ENCODE assay signal across 12 cellular contexts in genomic region chr10:103449208-103450144, GRCh38. TPM values are rescaled to one million over a fixed set of nuclear protein-coding genes. Genes with fewer than 3 reads are reported as not detected.
DNase-seq lines count a peak whose midpoint lies in the region; ATAC-seq and TF ChIP-seq lines count a peak whose summit lies in the region.
"Had no signal": no experiment of that assay in that cellular context is flagged by ENCODE, and none has a peak within 500 bp of the region (broad histone marks: within the 10 kb centered on the region; RNA-seq: fewer than 3 reads in every experiment).

No MANE protein-coding gene starts in this region.

- H2BK5ac ChIP-seq in mesenchymal stem cell (ENCODE audit: low read depth, low read length, poor library complexity, severe bottlenecking) = no peak overlapping the region

- no peak for ATAC-seq in activated T-cell treated with anti-CD3 and anti-CD28 coated beads, Interleukin-2, amount 50 U/mL, for 4 hours
- ATAC-seq: Panc1 had no signal

- peaks cover 38 to 43% of the 10 kb centered on the region in 2 donors for H3K36me3 ChIP-seq in ascending aorta
- peaks cover 46 to 51% of the 10 kb centered on the region in 2 experiments for H3K36me3 ChIP-seq in mesenchymal stem cell (ENCODE audit: control insufficient read depth in 1 of 2, insufficient read depth in 2 of 2, low read depth in 1 of 2, low read length in 2 of 2)
- peaks cover 23 to 25% of the 10 kb centered on the region in 2 donors for H3K36me3 ChIP-seq in thyroid gland
- H3K36me3 ChIP-seq in Karpas-422 (ENCODE audit: insufficient read depth, low read length) = peaks cover 13% of the 10 kb centered on the region

- H2BK15ac ChIP-seq in mesenchymal stem cell (ENCODE audit: low read depth, poor library complexity, severe bottlenecking) = peak overlapping the region; percentile 54

- no peaks in the 10 kb centered on the region for H3K9me3 Mint-ChIP-seq in activated T-cell treated with anti-CD3 and anti-CD28 coated beads, Interleukin-2, amount 50 U/mL, for 4 hours

- no peaks in the 10 kb centered on the region for H3K27me3 ChIP-seq in ascending aorta
- no peaks in the 10 kb centered on the region for H3K27me3 ChIP-seq in mesenchymal stem cell (ENCODE audit: control insufficient read depth in 1 of 2, insufficient read depth in 1 of 2, low read length in 2 of 2)
- H3K27me3 ChIP-seq in thyroid gland = no peaks in the 10 kb centered on the region
- H3K27me3 ChIP-seq in Karpas-422 (ENCODE audit: low read length) = no peaks in the 10 kb centered on the region

- no peak overlapping the region for H4K8ac ChIP-seq in mesenchymal stem cell (ENCODE audit: low read length)

- no peaks in the 10 kb centered on the region for H3K9me3 ChIP-seq in ascending aorta
- no peaks in the 10 kb centered on the region for H3K9me3 ChIP-seq in mesenchymal stem cell (ENCODE audit: control insufficient read depth, low read length)
- no peaks in the 10 kb centered on the region for H3K9me3 ChIP-seq in thyroid gland
- no peaks in the 10 kb centered on the region for H3K9me3 ChIP-seq in Karpas-422 (ENCODE audit: low read length)
- H3K9me3 ChIP-seq: neutrophil had no signal

- no peak overlapping the region for H2AK5ac ChIP-seq in mesenchymal stem cell (ENCODE audit: low read length, severe bottlenecking)

- peak overlapping the region; percentile 44 for H3K4me3 Mint-ChIP-seq in activated T-cell treated with anti-CD3 and anti-CD28 coated beads, Interleukin-2, amount 50 U/mL, for 4 hours

- H3K18ac ChIP-seq in mesenchymal stem cell (ENCODE audit: low read depth in 1 of 2, low read length in 2 of 2) = peak overlapping the region in 1 of 2 experiments; percentile 30

- no peak for TF ChIP-seq POLR2A in thyroid gland (IDR thresholded peaks at IDR 0.05)

- H3K4me2 ChIP-seq in mesenchymal stem cell (ENCODE audit: low read length, poor library complexity, severe bottlenecking) = no peak overlapping the region
- no peak overlapping the region for H3K4me2 ChIP-seq in Karpas-422 (ENCODE audit: low read depth, low read length, poor library complexity, severe bottlenecking)

- TF ChIP-seq CTCF in ascending aorta (IDR thresholded peaks at IDR 0.05) = no peak
- no peak for TF ChIP-seq CTCF in thyroid gland (IDR thresholded peaks at IDR 0.05)

- peaks cover 21% of the 10 kb centered on the region for H3K36me3 Mint-ChIP-seq in activated T-cell treated with anti-CD3 and anti-CD28 coated beads, Interleukin-2, amount 50 U/mL, for 4 hours (ENCODE audit: insufficient read depth)

- WGBS in mesenchymal stem cell = 94% methylated on average over 34 of the region's 34 CpGs
- 81 to 85% methylated on average over 28 to 34 of the region's 34 CpGs for WGBS in thyroid gland, 2 donors

- H2AFZ ChIP-seq in mesenchymal stem cell (ENCODE audit: low read depth, low read length) = no peak overlapping the region
- H2AFZ ChIP-seq in Karpas-422 (ENCODE audit: low read length) = no peak overlapping the region

- H3K4me3 ChIP-seq in ascending aorta (peak overlapping the region; percentile 75 to 76), mesenchymal stem cell (ENCODE audit: insufficient read depth in 1 of 2, low read depth in 1 of 2, low read length in 2 of 2) (peak overlapping the region; percentile 14 to 98), thyroid gland (replicated peaks in 1 of 3) (no peak overlapping the region), Karpas-422 (ENCODE audit: low read length) (no peak overlapping the region)

- H3K4me1 ChIP-seq in ascending aorta = peaks cover 42 to 58% of the 10 kb centered on the region in 2 donors
- peaks cover 16% of the 10 kb centered on the region for H3K4me1 ChIP-seq in mesenchymal stem cell (ENCODE audit: control insufficient read depth, insufficient read depth, low read depth, low read length)
- peaks cover 10 to 40% of the 10 kb centered on the region in 2 donors for H3K4me1 ChIP-seq in thyroid gland
- H3K4me1 ChIP-seq in Karpas-422 (ENCODE audit: low read length) = no peaks in the 10 kb centered on the region

- no peaks in the 10 kb centered on the region for H4K20me1 ChIP-seq in Karpas-422 (ENCODE audit: insufficient read depth, low read depth, low read length)

- H2BK12ac ChIP-seq in mesenchymal stem cell (ENCODE audit: low read length in 2 of 2) = no peak overlapping the region

- H3K79me1 ChIP-seq in mesenchymal stem cell (replicated peaks; ENCODE audit: low read length, poor library complexity, severe bottlenecking) = peaks cover 8% of the 10 kb centered on the region

- H3K27me3 Mint-ChIP-seq in activated T-cell treated with anti-CD3 and anti-CD28 coated beads, Interleukin-2, amount 50 U/mL, for 4 hours (ENCODE audit: low read depth) = no peaks in the 10 kb centered on the region

- H3K4ac ChIP-seq in mesenchymal stem cell (ENCODE audit: low read depth in 1 of 2, low read length in 2 of 2) = no peak overlapping the region

- no peak overlapping the region for H3K23ac ChIP-seq in mesenchymal stem cell (ENCODE audit: low read length in 2 of 2)

- no peak overlapping the region for H3K14ac ChIP-seq in mesenchymal stem cell (ENCODE audit: low read length in 2 of 2)

- H3K27ac ChIP-seq in ascending aorta = peak overlapping the region; percentile 90 to 95
- H3K27ac ChIP-seq in mesenchymal stem cell (ENCODE audit: low read length, poor library complexity, severe bottlenecking) = no peak overlapping the region
- H3K27ac ChIP-seq in thyroid gland = peak overlapping the region in 2 of 3 donors; percentile 64 to 81
- H3K27ac ChIP-seq in Karpas-422 (ENCODE audit: low read length) = no peak overlapping the region
- no peak overlapping the region for H3K27ac ChIP-seq in caudate nucleus (ENCODE audit: low read depth, low read length)
- H3K27ac ChIP-seq: neutrophil had no signal

- H3K79me2 ChIP-seq in Karpas-422 (ENCODE audit: low read length) = no peaks in the 10 kb centered on the region

- no peaks in the 10 kb centered on the region for H3K9me2 ChIP-seq in Karpas-422 (replicated peaks; ENCODE audit: insufficient read depth, low read length)

- no peak for DNase-seq in activated T-cell treated with anti-CD3 and anti-CD28 coated beads, Interleukin-2, amount 50 U/mL, for 4 hours
- DNase-seq in activated T-cell treated with anti-CD3 and anti-CD28 coated beads, Interleukin-2, amount 50 U/mL, for 1 hour = no peak
- DNase-seq in ascending aorta (ENCODE audit: low spot score in 2 of 2) (no peak), mesenchymal stem cell (no peak), thyroid gland (no peak), Karpas-422 (no peak), NCI-H82 treated with DMSO at 0.1 percent for 48 hours (lab: John Stamatoyannopoulos, UW; ENCODE audit: unreplicated experiment) (no peak), caudate nucleus (lab: John Stamatoyannopoulos, UW) (no peak)
- DNase-seq: activated CD4-positive, CD25-positive, alpha-beta regulatory T cell; central memory CD4-positive, alpha-beta T cell had no signal

- intact Hi-C loops in ascending aorta (cut with DNase I) (no loop called here), thyroid gland (cut with DNase I) (no loop called here)

- H2BK120ac ChIP-seq in mesenchymal stem cell (ENCODE audit: low read depth, low read length) = no peak overlapping the region

- H3K9ac ChIP-seq in mesenchymal stem cell (ENCODE audit: low read length) = peak overlapping the region; percentile 95
- no peak overlapping the region for H3K9ac ChIP-seq in Karpas-422 (ENCODE audit: low read length)

- H4K91ac ChIP-seq in mesenchymal stem cell (ENCODE audit: low read length) = peak overlapping the region; percentile 25

- peaks cover 50% of the 10 kb centered on the region for H3K4me1 Mint-ChIP-seq in activated T-cell treated with anti-CD3 and anti-CD28 coated beads, Interleukin-2, amount 50 U/mL, for 4 hours (ENCODE audit: low read depth)

RNA-seq across cellular contexts. Expression of gene CALHM2, which starts 2.7 kb away (rescaled TPM):
- total RNA-seq in activated T-cell treated with anti-CD3 and anti-CD28 coated beads, Interleukin-2, amount 50 U/mL, for 4 hours = 1 to 10 TPM; 2.8 to 6.0 (median 3.8) TPM
- total RNA-seq in ascending aorta = 124 TPM
- polyA plus RNA-seq in mesenchymal stem cell (2013, experiment 1 of 2) = 8.7 TPM
- 8.2 TPM for polyA plus RNA-seq in mesenchymal stem cell (2013, experiment 2 of 2)
- 10 to 100 TPM; 16.0 to 47.3 (median 32.8) TPM for total RNA-seq in thyroid gland
- 2.6 TPM in 1 of 2 replicates, not detected in the other for total RNA-seq in Karpas-422 (2014; rRNA removed; shearing (Covaris generic); ENCODE audit: low replicate concordance)

RNA-seq across cellular contexts. Expression of gene CALHM1, which starts 9.2 kb away (rescaled TPM):
- total RNA-seq in activated T-cell treated with anti-CD3 and anti-CD28 coated beads, Interleukin-2, amount 50 U/mL, for 4 hours = not detected
- total RNA-seq in ascending aorta (not detected), thyroid gland (not detected)
- not detected for polyA plus RNA-seq in mesenchymal stem cell (2013, experiment 1 of 2)
- not detected for polyA plus RNA-seq in mesenchymal stem cell (2013, experiment 2 of 2)
- 0.30 and 0.61 TPM in 2 replicates for total RNA-seq in Karpas-422 (2014; rRNA removed; shearing (Covaris generic); ENCODE audit: low replicate concordance)

RNA-seq across cellular contexts. Expression of gene CALHM3, which starts 29.6 kb away (rescaled TPM):
- not detected for total RNA-seq in activated T-cell treated with anti-CD3 and anti-CD28 coated beads, Interleukin-2, amount 50 U/mL, for 4 hours
- not detected for total RNA-seq in ascending aorta
- polyA plus RNA-seq in mesenchymal stem cell (2013, experiment 1 of 2) = not detected
- not detected for polyA plus RNA-seq in mesenchymal stem cell (2013, experiment 2 of 2)
- not detected for total RNA-seq in thyroid gland
- total RNA-seq in Karpas-422 (2014; rRNA removed; shearing (Covaris generic); ENCODE audit: low replicate concordance) = 0.30 and 0.61 TPM in 2 replicates

RNA-seq across cellular contexts. Expression of gene NEURL1, which starts 44.0 kb away (rescaled TPM):
- 1 to 10 TPM in 2 of 3 donors, under 1 TPM in 1; 0.84 to 2.0 (median 1.5) TPM for total RNA-seq in activated T-cell treated with anti-CD3 and anti-CD28 coated beads, Interleukin-2, amount 50 U/mL, for 4 hours
- not detected for total RNA-seq in ascending aorta
- polyA plus RNA-seq in mesenchymal stem cell (2013, experiment 1 of 2) = 0.01 TPM
- 0.04 TPM for polyA plus RNA-seq in mesenchymal stem cell (2013, experiment 2 of 2)
- 1 to 10 TPM in 1 of 4 donors, not detected in 3; 1.1 TPM for total RNA-seq in thyroid gland
- total RNA-seq in Karpas-422 (2014; rRNA removed; shearing (Covaris generic); ENCODE audit: low replicate concordance) = 0.04 TPM in 1 of 2 replicates, not detected in the other

RNA-seq across cellular contexts. Expression of gene PDCD11, which starts 53.0 kb away (rescaled TPM):
- total RNA-seq in activated T-cell treated with anti-CD3 and anti-CD28 coated beads, Interleukin-2, amount 50 U/mL, for 4 hours = 100 to 1,000 TPM; 122 to 127 (median 124) TPM
- total RNA-seq in ascending aorta = 4.8 TPM
- 10.6 TPM for polyA plus RNA-seq in mesenchymal stem cell (2013, experiment 1 of 2)
- polyA plus RNA-seq in mesenchymal stem cell (2013, experiment 2 of 2) = 10.0 TPM
- total RNA-seq in thyroid gland = 10 to 100 TPM; 15.6 to 20.9 (median 19.0) TPM
- 28.9 and 40.0 TPM in 2 replicates for total RNA-seq in Karpas-422 (2014; rRNA removed; shearing (Covaris generic); ENCODE audit: low replicate concordance)

Comparison
In these comparisons a context has a peak if more than half of its experiments do, and no peak if none do; other contexts are left out.
1. H3K27ac ChIP-seq: peak in ascending aorta (2 of 2) and thyroid gland (2 of 3); none in mesenchymal stem cell (single experiment), Karpas-422 (single experiment) and caudate nucleus (single experiment).
2. H3K4me3 ChIP-seq: peak in ascending aorta (2 of 2) and mesenchymal stem cell (2 of 2); none in thyroid gland (0 of 3) and Karpas-422 (single experiment).